8 cellular contexts compared by ENCODE assay signal in the genomic region with DNA sequence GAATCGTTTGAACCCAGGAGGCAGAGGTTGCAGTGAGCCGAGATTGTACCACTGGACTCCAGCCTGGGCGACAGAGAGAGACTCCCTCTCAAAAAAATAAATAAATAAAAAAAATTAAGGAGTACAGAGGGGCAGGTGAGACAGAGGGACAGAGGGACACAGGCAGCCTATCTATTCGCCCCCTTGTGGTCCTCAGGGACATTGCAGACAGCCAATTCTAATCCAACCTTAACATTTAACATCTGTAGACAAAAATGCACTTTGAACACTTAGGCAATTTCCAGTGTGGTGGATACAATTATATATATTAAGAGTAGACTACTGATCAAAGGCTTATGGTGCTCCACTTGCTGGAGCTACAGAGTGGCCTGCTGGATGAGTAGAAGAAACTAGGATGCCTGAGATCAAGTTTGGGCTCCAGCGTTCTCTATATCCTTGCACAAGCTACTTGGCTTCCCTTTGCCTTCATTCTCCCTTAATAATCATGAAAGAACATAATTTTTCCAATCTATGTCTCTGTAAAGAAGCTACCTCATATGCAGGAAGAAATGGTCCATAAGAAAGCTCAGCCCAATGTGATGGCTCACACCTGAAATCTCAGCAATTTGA. TPM values are rescaled to one million over a fixed set of nuclear protein-coding genes. Genes with fewer than 3 reads are reported as not detected.
DNase-seq lines count a peak whose midpoint lies in the region; ATAC-seq and TF ChIP-seq lines count a peak whose summit lies in the region.

No MANE protein-coding gene starts in this region.

- H3K27me3 Mint-ChIP-seq in immature natural killer cell (ENCODE audit: low read depth in 3 of 3): peaks cover 3 to 6% (median 5%) of the 10 kb centered on the region in 3 donors

- H3K27ac Mint-ChIP-seq in immature natural killer cell: no peak overlapping the region

- TF ChIP-seq CTCF in GM06990 (IDR thresholded peaks at IDR 0.05; ENCODE audit: insufficient read depth, low read length, poor library complexity, severe bottlenecking): peak; percentile 82

- H3K4me3 ChIP-seq in GM06990 (replicated peaks; ENCODE audit: low read depth, low read length): no peak overlapping the region
- no peak overlapping the region for H3K4me3 ChIP-seq in adipocyte (ENCODE audit: low read length)

- H3K4me1 ChIP-seq in adipocyte (ENCODE audit: control insufficient read depth, insufficient read depth, low read length): no peaks in the 10 kb centered on the region

- H3K27me3 ChIP-seq in GM06990 (replicated peaks; ENCODE audit: control insufficient read depth, insufficient read depth, low read length) (no peaks in the 10 kb centered on the region), adipocyte (replicated peaks; ENCODE audit: control insufficient read depth, insufficient read depth, low read length) (no peaks in the 10 kb centered on the region)

- H3K4me3 Mint-ChIP-seq in immature natural killer cell: no peak overlapping the region

- no peaks in the 10 kb centered on the region for H3K4me1 Mint-ChIP-seq in immature natural killer cell

- H3K9ac ChIP-seq in adipocyte (ENCODE audit: low read length): no peak overlapping the region

- DNase-seq in GM06990 (ENCODE audit: extremely low read depth, insufficient read length) (no peak), adipocyte (ENCODE audit: low read depth) (peak; percentile 75), immature natural killer cell (peak; percentile 40 to 49 (median 46))
- peak in 2 of 3 donors; percentile 5 to 31 for DNase-seq in stimulated activated CD4-positive, alpha-beta T cell treated with anti-CD3 and anti-CD28 coated beads, TNF-alpha, amount 100 ng/mL, for 1 hour (ENCODE audit: low read depth in 3 of 3, low spot score in 1 of 3)

- H3K9me3 ChIP-seq in adipocyte (ENCODE audit: control insufficient read depth, low read length): peaks cover 5% of the 10 kb centered on the region

- ATAC-seq in HG03159 (IDR thresholded peaks at IDR 0.05; ENCODE audit: unreplicated experiment): peak; percentile 58
- peak; percentile 79 for ATAC-seq in SK-N-SH treated with all-trans-retinoic acid at 6 μM for 48 hours
- ATAC-seq in GM18517 (IDR thresholded peaks at IDR 0.05; ENCODE audit: unreplicated experiment): no peak
- ATAC-seq in HG02852 (IDR thresholded peaks at IDR 0.05; ENCODE audit: unreplicated experiment): no peak

- no peaks in the 10 kb centered on the region for H3K36me3 Mint-ChIP-seq in immature natural killer cell

- no peaks in the 10 kb centered on the region for H3K9me3 Mint-ChIP-seq in immature natural killer cell

- no peaks in the 10 kb centered on the region for H3K36me3 ChIP-seq in GM06990 (ENCODE audit: control insufficient read depth, insufficient read depth, low read length)
- H3K36me3 ChIP-seq in adipocyte (ENCODE audit: control insufficient read depth, insufficient read depth, low read length, severe bottlenecking): no peaks in the 10 kb centered on the region

TF ChIP-seq in SK-N-SH treated with all-trans-retinoic acid at 6 μM for 48 hours, 23 proteins besides CTCF, POLR2A, EP300 and RAD21:
- no peak for TF ChIP-seq ZFP3 (CRISPR knock-in tag; IDR thresholded peaks at IDR 0.05)
- TF ChIP-seq, protein P1, sequence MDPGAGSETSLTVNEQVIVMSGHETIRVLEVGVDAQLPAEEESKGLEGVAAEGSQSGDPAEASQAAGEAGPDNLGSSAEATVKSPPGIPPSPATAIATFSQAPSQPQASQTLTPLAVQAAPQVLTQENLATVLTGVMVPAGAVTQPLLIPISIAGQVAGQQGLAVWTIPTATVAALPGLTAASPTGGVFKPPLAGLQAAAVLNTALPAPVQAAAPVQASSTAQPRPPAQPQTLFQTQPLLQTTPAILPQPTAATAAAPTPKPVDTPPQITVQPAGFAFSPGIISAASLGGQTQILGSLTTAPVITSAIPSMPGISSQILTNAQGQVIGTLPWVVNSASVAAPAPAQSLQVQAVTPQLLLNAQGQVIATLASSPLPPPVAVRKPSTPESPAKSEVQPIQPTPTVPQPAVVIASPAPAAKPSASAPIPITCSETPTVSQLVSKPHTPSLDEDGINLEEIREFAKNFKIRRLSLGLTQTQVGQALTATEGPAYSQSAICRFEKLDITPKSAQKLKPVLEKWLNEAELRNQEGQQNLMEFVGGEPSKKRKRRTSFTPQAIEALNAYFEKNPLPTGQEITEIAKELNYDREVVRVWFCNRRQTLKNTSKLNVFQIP (CRISPR knock-in tag; IDR thresholded peaks at IDR 0.05; ENCODE audit: borderline replicate concordance, low read depth): no peak
TF ChIP-seq in SK-N-SH treated with all-trans-retinoic acid at 6 μM for 48 hours: peak in this region for 0.

RNA-seq across cellular contexts. Expression of a gene that starts 8.2 kb away (rescaled TPM):
- polyA plus RNA-seq in immature natural killer cell: 10 to 100 TPM; 15.1 to 34.6 (median 15.2) TPM

RNA-seq across cellular contexts. Expression of a gene that starts 31.8 kb away (rescaled TPM):
- polyA plus RNA-seq in immature natural killer cell: under 1 TPM in 1 of 3 donors, not detected in 2; 0.19 TPM

Comparison
In these comparisons a context has a peak if more than half of its experiments do, and no peak if none do; other contexts are left out.
1. ATAC-seq: peak in HG03159 (single experiment) and SK-N-SH treated with all-trans-retinoic acid at 6 μM for 48 hours (single experiment); none in GM18517 (single experiment) and HG02852 (single experiment).